Comparison of ENCODE assay signal across 8 cellular contexts in the genomic region with DNA sequence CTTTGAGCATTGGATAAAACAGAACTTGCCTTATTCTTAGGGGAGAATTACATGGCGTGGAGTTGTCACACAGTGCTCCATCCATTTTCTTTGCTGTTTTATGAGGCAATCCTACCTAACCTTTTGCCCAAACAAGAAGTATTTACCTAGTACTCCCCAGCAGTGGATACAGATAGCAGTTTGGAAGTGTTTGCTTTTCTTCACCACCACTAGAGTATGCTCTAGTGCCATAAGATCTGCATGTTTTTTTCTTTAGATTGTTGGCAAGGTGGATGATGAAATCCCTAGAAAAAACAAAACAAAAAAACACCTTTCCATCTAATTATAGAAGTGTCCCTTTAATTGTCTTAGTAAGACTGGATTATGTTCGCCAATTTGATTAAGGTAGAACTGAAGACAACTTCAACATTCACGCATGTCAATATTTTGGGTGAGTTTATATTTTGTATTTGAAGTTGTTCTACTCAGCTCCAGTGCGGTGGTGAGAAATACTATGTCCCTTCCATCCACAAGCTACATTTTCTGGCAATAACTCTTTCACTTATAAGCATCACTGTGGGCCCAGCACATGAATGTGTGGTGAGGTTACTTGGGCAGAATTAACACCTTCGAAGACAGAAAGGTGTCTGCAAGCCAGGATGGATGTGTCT. TPM values are rescaled to one million over a fixed set of nuclear protein-coding genes. Genes with fewer than 3 reads are reported as not detected.
DNase-seq lines count a peak whose midpoint lies in the region; ATAC-seq and TF ChIP-seq lines count a peak whose summit lies in the region.

No MANE protein-coding gene starts in this region.

- no peak overlapping the region for H3K27ac ChIP-seq in fibroblast of lung (ENCODE audit: insufficient read depth, low read length)
- no peak overlapping the region for H3K27ac ChIP-seq in thyroid gland

- H3K4me3 ChIP-seq in fibroblast of lung (replicated peaks in 1 of 4; ENCODE audit: control extremely low read depth in 1 of 4, insufficient read depth in 1 of 4, low read depth in 3 of 4, low read length in 4 of 4) (no peak overlapping the region), thyroid gland (replicated peaks in 1 of 3) (no peak overlapping the region), MG63 (no peak overlapping the region)

- TF ChIP-seq POLR2A in thyroid gland (IDR thresholded peaks at IDR 0.05): no peak

- 45 to 46% methylated on average over 5 of the region's 5 CpGs for WGBS in thyroid gland, 2 donors

- H3K4me2 ChIP-seq in fibroblast of lung (ENCODE audit: extremely low read depth, insufficient read depth, low read length): no peak overlapping the region

- H3K9ac ChIP-seq in fibroblast of lung (ENCODE audit: insufficient read depth, low read length): no peak overlapping the region

- H3K27me3 ChIP-seq in fibroblast of lung (ENCODE audit: control insufficient read depth, insufficient read depth, low read length) (peaks cover 6% of the 10 kb centered on the region), thyroid gland (no peaks in the 10 kb centered on the region), MG63 (no peaks in the 10 kb centered on the region)

- H3K36me3 ChIP-seq in fibroblast of lung (ENCODE audit: control insufficient read depth, insufficient read depth, low read length) (no peaks in the 10 kb centered on the region), thyroid gland (no peaks in the 10 kb centered on the region), MG63 (no peaks in the 10 kb centered on the region)

- TF ChIP-seq CTCF in fibroblast of lung (conservative IDR thresholded peaks at IDR 0.05 in 1 of 2, IDR thresholded peaks at IDR 0.05 in 1 of 2; ENCODE audit: low read depth in 1 of 2, low read length in 2 of 2) (peak; percentile 48 to 76), thyroid gland (IDR thresholded peaks at IDR 0.05) (peak in 4 of 6 experiments; percentile 28 to 44 (median 36))

- intact Hi-C loops in thyroid gland (cut with DNase I): no loop called here

- H3K4me1 ChIP-seq in fibroblast of lung (ENCODE audit: control insufficient read depth, extremely low read depth, insufficient read depth, low read length): no peaks in the 10 kb centered on the region
- peaks cover 6 to 7% of the 10 kb centered on the region in 2 donors for H3K4me1 ChIP-seq in thyroid gland

- ATAC-seq in HG02798 (IDR thresholded peaks at IDR 0.05; ENCODE audit: poor library complexity, unreplicated experiment): no peak
- no peak for ATAC-seq in HG03432 (IDR thresholded peaks at IDR 0.05; ENCODE audit: unreplicated experiment)

- no peaks in the 10 kb centered on the region for H3K79me2 ChIP-seq in fibroblast of lung (ENCODE audit: control insufficient read depth, insufficient read depth, low read length)

- H3K9me3 ChIP-seq in fibroblast of lung (ENCODE audit: control insufficient read depth, insufficient read depth, low read depth, low read length) (no peaks in the 10 kb centered on the region), thyroid gland (no peaks in the 10 kb centered on the region), MG63 (no peaks in the 10 kb centered on the region)

- H4K20me1 ChIP-seq in fibroblast of lung (ENCODE audit: control insufficient read depth, extremely low read depth, insufficient read depth, low read length): no peaks in the 10 kb centered on the region

- no peak overlapping the region for H2AFZ ChIP-seq in fibroblast of lung (ENCODE audit: low read length)

- DNase-seq in AG20443 (ENCODE audit: low spot score): peak; percentile 24
- peak; percentile 19 for DNase-seq in HCEC 1CT
- peak; percentile 99 for DNase-seq in NCI-H82 treated with DMSO at 0.1 percent for 48 hours (lab: John Stamatoyannopoulos, UW; ENCODE audit: unreplicated experiment)
- peak; percentile 20 to 68 for DNase-seq in fibroblast of lung (ENCODE audit: low read depth in 2 of 2)
- DNase-seq in thyroid gland: no peak
- no peak for DNase-seq in MG63

RNA-seq across cellular contexts. Expression of a gene that starts 23.6 kb away (rescaled TPM):
- 16.7 and 19.3 TPM in 2 replicates for total RNA-seq in fibroblast of lung
- polyA plus RNA-seq in fibroblast of lung: 10.3 and 14.3 TPM in 2 replicates
- 6.6 and 9.4 TPM in 2 replicates for polyA plus RNA-seq in fibroblast of lung (2012)
- polyA minus RNA-seq in fibroblast of lung (ENCODE audit: low replicate concordance): 10.4 and 15.9 TPM in 2 replicates
- total RNA-seq in thyroid gland: 10 to 100 TPM; 26.3 to 43.8 (median 39.4) TPM
- 2.4 and 3.2 TPM in 2 replicates for total RNA-seq in MG63 (2014; rRNA removed; shearing (Covaris generic); ENCODE audit: low replicate concordance)

Comparison
In these comparisons a context has a peak if more than half of its experiments do, and no peak if none do; other contexts are left out.
1. DNase-seq: peak in AG20443 (single experiment), HCEC 1CT (single experiment), NCI-H82 treated with DMSO at 0.1 percent for 48 hours (single experiment) and fibroblast of lung (2 of 2); none in thyroid gland (0 of 2) and MG63 (single experiment).